In the genomic region with DNA sequence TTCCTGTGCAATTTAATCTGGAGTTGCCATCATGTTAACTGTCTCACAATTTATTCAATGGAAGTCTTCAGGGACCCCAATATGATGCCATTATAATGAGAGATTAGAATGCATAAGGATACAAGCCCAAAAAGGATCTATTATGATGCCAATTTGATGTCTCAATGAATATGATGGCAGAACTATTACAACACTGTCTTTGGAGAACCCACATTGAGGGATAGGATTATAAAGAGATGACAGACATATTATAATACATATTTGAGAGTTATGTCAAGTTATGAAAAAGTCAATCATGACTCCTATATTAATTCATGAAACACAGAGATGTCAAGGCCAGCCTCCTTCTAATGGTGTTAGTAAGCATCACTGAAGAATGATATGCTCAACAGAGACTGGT, we compare ENCODE assay signal across 8 cellular contexts.
"Had no signal": no experiment of that assay in that cellular context is flagged by ENCODE, and none has a peak within 500 bp of the region (broad histone marks: within the 10 kb centered on the region; RNA-seq: fewer than 3 reads in every experiment).

No MANE protein-coding gene starts in this region.

- H3K27me3 Mint-ChIP-seq: IgD-negative memory B cell had no signal

- H3K27ac Mint-ChIP-seq: IgD-negative memory B cell had no signal

- FAIRE-seq: HepG2, HTR-8/SVneo, K562 had no signal

- H3K4me1 Mint-ChIP-seq: IgD-negative memory B cell had no signal

- DNase-seq: IMR-90, KBM-7, KG1 had no signal

- H3K4me3 ChIP-seq: K562 had no signal

- ATAC-seq: HepG2, K562 had no signal

- H3K4me3 Mint-ChIP-seq: IgD-negative memory B cell had no signal

- H3K27ac ChIP-seq: HL-60 had no signal

- H3K36me3 Mint-ChIP-seq: IgD-negative memory B cell had no signal
